ENCODE assay signal across 9 cellular contexts in the genomic region with DNA sequence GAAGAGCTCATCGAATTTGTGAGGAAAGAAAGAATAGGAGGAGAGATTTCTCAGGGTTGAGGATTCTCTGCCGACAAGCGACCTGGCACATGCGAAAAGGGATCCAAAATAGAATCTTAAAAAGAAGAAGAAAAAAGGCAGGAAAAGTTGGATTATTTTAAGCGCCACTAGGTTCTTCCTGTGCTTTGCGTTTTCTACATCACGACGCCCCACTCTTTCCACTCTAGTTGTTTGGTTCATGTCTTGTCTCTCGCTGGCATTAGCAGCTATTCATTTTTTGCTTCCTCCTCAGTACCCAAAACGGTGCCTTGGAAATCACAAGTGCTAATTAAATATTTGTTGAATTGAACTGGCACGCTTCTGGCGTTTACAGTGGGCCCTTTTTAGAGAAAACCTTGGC. TPM values are rescaled to one million over a fixed set of nuclear protein-coding genes. Genes with fewer than 3 reads are reported as not detected.
A peak's percentile ranks its signal among the peaks of the same experiment; 100 is the strongest.
DNase-seq lines count a peak whose midpoint lies in the region; ATAC-seq, FAIRE-seq and TF ChIP-seq lines count a peak whose summit lies in the region.
"Had no signal": no experiment of that assay in that cellular context is flagged by ENCODE, and none has a peak within 500 bp of the region (broad histone marks: within the 10 kb centered on the region; RNA-seq: fewer than 3 reads in every experiment).

No MANE protein-coding gene starts in this region.

- WGBS in HUES64 = 61% methylated on average over 12 of the region's 12 CpGs
- 3% methylated on average over 12 of the region's 12 CpGs for WGBS in HepG2 (ENCODE audit: low lambda C conversion rate)

- TF ChIP-seq CTCF in astrocyte of the spinal cord (IDR thresholded peaks at IDR 0.05; ENCODE audit: low read depth, low read length) (no peak), HepG2 (CRISPR knock-in tag; IDR thresholded peaks at IDR 0.05) (no peak)

- peak overlapping the region; percentile 95 for H3K4me2 ChIP-seq in HepG2 (ENCODE audit: low read depth, low read length)

- peak overlapping the region; percentile 81 for H3K27ac ChIP-seq in HUES64 (ENCODE audit: low read depth, low read length)
- peak overlapping the region; percentile 59 for H3K27ac ChIP-seq in HepG2 (ENCODE audit: extremely low read length, insufficient read depth, low read length)

- no peak for TF ChIP-seq RAD21 in HepG2 (CRISPR knock-in tag; IDR thresholded peaks at IDR 0.05)

- in situ Hi-C loops in astrocyte of the spinal cord (cut with HindIII; ENCODE audit: low sequenced_read_pairs) (no loop called here), HepG2 (cut with HindIII; ENCODE audit: extremely low pct_ligation_motif_present, low pct_unique_long_range_greater_than_20kb) (loop anchor here (10.0 kb wide), 1 partner anchor 112 kb away; no protein-coding TSS in a partner anchor)

- H3K4me1 ChIP-seq in HUES64 (ENCODE audit: insufficient read depth, low read length) (peaks cover 14% of the 10 kb centered on the region; the same call in 1 of the 2 replicates), HepG2 (ENCODE audit: insufficient read depth, low read length) (peaks cover 24% of the 10 kb centered on the region)

- TF ChIP-seq EP300 in HepG2 (IDR thresholded peaks at IDR 0.05; ENCODE audit: low read depth in 2 of 2, low read length in 2 of 2) (no peak), HepG2 (CRISPR knock-in tag; IDR thresholded peaks at IDR 0.05; ENCODE audit: borderline replicate concordance) (no peak)

- POLR2A ChIA-PET in HepG2 (lab: Yijun Ruan, JAX) = interaction anchor here (0.5 to 1.8 kb wide), 6 partner anchors 101 to 207 kb away, joined by 3 to 5 read pairs (median 4); a partner anchor contains a TSS

- H3K36me3 ChIP-seq in HUES64 (ENCODE audit: insufficient read depth, low read length) (peaks cover 18% of the 10 kb centered on the region), HepG2 (replicated peaks in 1 of 2; ENCODE audit: control insufficient read depth in 1 of 2, insufficient read depth in 2 of 2, low read length in 2 of 2) (peaks cover 0 to 11% of the 10 kb centered on the region in 2 experiments; a peak in 3 of 5 replicates)

- peak overlapping the region; percentile 99 for H2AFZ ChIP-seq in HepG2 (ENCODE audit: low read length)

- no TSS peak for BruUV-seq in HepG2 (replicated peaks; lab: Mats Ljungman, UMichigan)

- no peaks in the 10 kb centered on the region for H3K9me3 ChIP-seq in HUES64 (ENCODE audit: insufficient read depth, low read depth, low read length)
- H3K9me3 ChIP-seq in HepG2 (ENCODE audit: low read length) = no peaks in the 10 kb centered on the region

- H4K20me1 ChIP-seq in HepG2 (ENCODE audit: insufficient read depth, low read length) = no peaks in the 10 kb centered on the region

- FAIRE-seq in HepG2 (lab: Jason Lieb, UNC) (no peak), RCC 7860 (lab: Jason Lieb, UNC) (no peak)

- no peak for ATAC-seq in HepG2
- no peak for ATAC-seq in left lobe of liver

- TF ChIP-seq POLR2A in HepG2 (IDR thresholded peaks at IDR 0.05; ENCODE audit: insufficient read depth in 1 of 2, low read depth in 2 of 2, low read length in 2 of 2) = no peak

- intact Hi-C loops in HepG2 (cut with micrococcal nuclease; ENCODE audit: unreplicated experiment) = no loop called here

- H3K27me3 ChIP-seq in HUES64 (ENCODE audit: insufficient read depth, low read length) = no peaks in the 10 kb centered on the region
- peaks cover 0 to 3% of the 10 kb centered on the region in 2 experiments; a peak in 1 of 5 replicates for H3K27me3 ChIP-seq in HepG2 (ENCODE audit: control insufficient read depth in 1 of 2, insufficient read depth in 2 of 2, low read length in 2 of 2)

- peak overlapping the region; percentile 84 for H3K4me3 ChIP-seq in HUES64 (ENCODE audit: low read length)
- H3K4me3 ChIP-seq in astrocyte of the spinal cord (ENCODE audit: low read depth, low read length) = peak overlapping the region; percentile 71
- peak overlapping the region; percentile 78 to 88 (median 79) for H3K4me3 ChIP-seq in HepG2 (replicated peaks in 1 of 3; ENCODE audit: insufficient read depth in 1 of 3, low read depth in 2 of 3, low read length in 3 of 3)

- DNase-seq in NCI-H510A treated with DMSO at 0.1 percent for 48 hours (lab: John Stamatoyannopoulos, UW) (peak; percentile 60), NCI-H510A (lab: John Stamatoyannopoulos, UW) (no peak), astrocyte of the spinal cord (ENCODE audit: low read depth, low spot score) (no peak), HepG2 (ENCODE audit: low spot score) (no peak), RCC 7860 (ENCODE audit: low spot score) (no peak), left lobe of liver (ENCODE audit: low spot score) (no peak)
- DNase-seq in activated CD4-positive, CD25-positive, alpha-beta regulatory T cell (lab: John Stamatoyannopoulos, UW) = no peak

- peaks cover 8% of the 10 kb centered on the region for H3K79me2 ChIP-seq in HepG2 (ENCODE audit: insufficient read depth, low read length)

- CTCF ChIA-PET in HepG2 (lab: Yijun Ruan, JAX; ENCODE audit: low intra/inter-chr PET ratio, low total read pairs) = no interaction called here

- peak overlapping the region; percentile 93 for H3K9ac ChIP-seq in HUES64 (ENCODE audit: low read depth, low read length)
- peak overlapping the region; percentile 80 for H3K9ac ChIP-seq in HepG2 (ENCODE audit: insufficient read depth, low read depth, low read length)

RNA-seq across cellular contexts. Expression of a gene that starts 0.7 kb away (rescaled TPM):
- 7.5 TPM for polyA plus RNA-seq in HUES64 (2013, experiment 1 of 2)
- polyA plus RNA-seq in HUES64 (2013, experiment 2 of 2) = 12.6 TPM
- total RNA-seq in HepG2 (2016; rRNA removed; fragmentation: Illumina TruSeq; extraction: Trizol) (5.2 and 5.3 TPM in 2 replicates), left lobe of liver (2.9 TPM)
- 2.1 and 2.7 TPM in 2 replicates for total RNA-seq in HepG2 (2016; cell fraction: cytosol; rRNA removed; fragmentation: Illumina TruSeq; extraction: Trizol; ENCODE audit: low read depth)
- total RNA-seq in HepG2 (2016; cell fraction: insoluble cytoplasmic fraction; rRNA removed; fragmentation: Illumina TruSeq; extraction: Trizol) = 5.4 and 6.3 TPM in 2 replicates
- 4.5 and 4.8 TPM in 2 replicates for total RNA-seq in HepG2 (2016; cell fraction: membrane; rRNA removed; fragmentation: Illumina TruSeq; extraction: Trizol)
- total RNA-seq in HepG2 (2016; cell fraction: nucleus; rRNA removed; fragmentation: Illumina TruSeq; extraction: Trizol) = 19.1 and 24.8 TPM in 2 replicates
- 6.4 and 7.4 TPM in 2 replicates for polyA plus RNA-seq in HepG2 (2011; rRNA removed)
- 0.58 and 1.0 TPM in 2 replicates for polyA plus RNA-seq in HepG2 (2011; cell fraction: cytosol; rRNA removed)
- 7.8 and 13.9 TPM in 2 replicates for polyA plus RNA-seq in HepG2 (2011; cell fraction: nucleus; rRNA removed)
- 17.5 and 19.1 TPM in 2 replicates for polyA plus RNA-seq in HepG2 (2012)
- 1.8 and 1.9 TPM in 2 replicates for polyA plus RNA-seq in HepG2 (2016; cell fraction: cytosol; fragmentation: Illumina TruSeq; extraction: Trizol; ENCODE audit: low read depth)
- 8.3 and 9.5 TPM in 2 replicates for polyA plus RNA-seq in HepG2 (2016; cell fraction: insoluble cytoplasmic fraction; fragmentation: Illumina TruSeq; extraction: Trizol; ENCODE audit: low read depth)
- 2.8 and 2.9 TPM in 2 replicates for polyA plus RNA-seq in HepG2 (2016; cell fraction: membrane; fragmentation: Illumina TruSeq; extraction: Trizol; ENCODE audit: low read depth)
- polyA plus RNA-seq in HepG2 (2016; cell fraction: nucleus; fragmentation: Illumina TruSeq; extraction: Trizol; ENCODE audit: insufficient read depth, low read depth) = 29.1 and 30.9 TPM in 2 replicates
- polyA minus RNA-seq in HepG2 (2011; rRNA and poly(A)+ RNA removed; ENCODE audit: low replicate concordance) = 2.5 and 2.9 TPM in 2 replicates
- polyA minus RNA-seq in HepG2 (2011; cell fraction: cytosol; rRNA and poly(A)+ RNA removed) = 1.1 and 2.6 TPM in 2 replicates
- polyA minus RNA-seq in HepG2 (2011; cell fraction: nucleus; rRNA and poly(A)+ RNA removed) = 58.6 and 62.0 TPM in 2 replicates

RNA-seq across cellular contexts. Expression of a gene that starts 54.7 kb away (rescaled TPM):
- polyA plus RNA-seq in HUES64 (2013, experiment 1 of 2) = 17.8 TPM
- polyA plus RNA-seq in HUES64 (2013, experiment 2 of 2) = 30.6 TPM
- total RNA-seq in HepG2 (2016; rRNA removed; fragmentation: Illumina TruSeq; extraction: Trizol) = not detected in 2 replicates
- total RNA-seq in HepG2 (2016; cell fraction: cytosol; rRNA removed; fragmentation: Illumina TruSeq; extraction: Trizol; ENCODE audit: low read depth) = not detected in 2 replicates
- total RNA-seq in HepG2 (2016; cell fraction: insoluble cytoplasmic fraction; rRNA removed; fragmentation: Illumina TruSeq; extraction: Trizol) = not detected in 2 replicates
- total RNA-seq in HepG2 (2016; cell fraction: membrane; rRNA removed; fragmentation: Illumina TruSeq; extraction: Trizol) = not detected in 2 replicates
- not detected in 2 replicates for total RNA-seq in HepG2 (2016; cell fraction: nucleus; rRNA removed; fragmentation: Illumina TruSeq; extraction: Trizol)
- polyA plus RNA-seq in HepG2 (2011; rRNA removed) = not detected in 2 replicates
- polyA plus RNA-seq in HepG2 (2011; cell fraction: cytosol; rRNA removed) = not detected in 2 replicates
- polyA plus RNA-seq in HepG2 (2011; cell fraction: nucleus; rRNA removed) = not detected in 2 replicates
- polyA plus RNA-seq in HepG2 (2012) = 0.17 TPM in 1 of 2 replicates, not detected in the other
- polyA plus RNA-seq in HepG2 (2016; cell fraction: cytosol; fragmentation: Illumina TruSeq; extraction: Trizol; ENCODE audit: low read depth) = not detected in 2 replicates
- polyA plus RNA-seq in HepG2 (2016; cell fraction: insoluble cytoplasmic fraction; fragmentation: Illumina TruSeq; extraction: Trizol; ENCODE audit: low read depth) = not detected in 2 replicates
- not detected in 2 replicates for polyA plus RNA-seq in HepG2 (2016; cell fraction: membrane; fragmentation: Illumina TruSeq; extraction: Trizol; ENCODE audit: low read depth)
- polyA plus RNA-seq in HepG2 (2016; cell fraction: nucleus; fragmentation: Illumina TruSeq; extraction: Trizol; ENCODE audit: insufficient read depth, low read depth) = not detected in 2 replicates
- polyA minus RNA-seq in HepG2 (2011; rRNA and poly(A)+ RNA removed; ENCODE audit: low replicate concordance) = not detected in 2 replicates
- not detected in 2 replicates for polyA minus RNA-seq in HepG2 (2011; cell fraction: cytosol; rRNA and poly(A)+ RNA removed)
- polyA minus RNA-seq in HepG2 (2011; cell fraction: nucleus; rRNA and poly(A)+ RNA removed) = not detected in 2 replicates
- total RNA-seq in left lobe of liver = 0.75 TPM
- total RNA-seq: Daoy had no signal
